In genomic region chr6:81565071-81565470, GRCh38 we compare ENCODE assay signal across 10 cellular contexts.
"Had no signal": no experiment of that assay in that cellular context is flagged by ENCODE, and none has a peak within 500 bp of the region (broad histone marks: within the 10 kb centered on the region; RNA-seq: fewer than 3 reads in every experiment).

No MANE protein-coding gene starts in this region.

- ATAC-seq: activated naive CD4-positive, alpha-beta T cell treated with anti-CD3 and anti-CD28 coated beads, Interleukin-2, amount 50 U/mL, for 72 hours; activated T-cell treated with anti-CD3 and anti-CD28 coated beads, Interleukin-2, amount 50 U/mL, for 4 hours; left lobe of liver had no signal

- H3K36me3 ChIP-seq: tibial artery had no signal

- H3K27me3 ChIP-seq: dorsolateral prefrontal cortex, tibial artery had no signal

- H3K4me3 ChIP-seq: dorsolateral prefrontal cortex, skin epidermis, tibial artery had no signal

- DNase-seq: activated CD4-positive, alpha-beta T cell treated with anti-CD3 and anti-CD28 coated beads, Interleukin-2, amount 50 U/mL, for 4 hours; activated effector memory CD4-positive, alpha-beta T cell treated with anti-CD3 and anti-CD28 coated beads, Interleukin-2, amount 50 U/mL, for 16 hours; activated T-cell treated with anti-CD3 and anti-CD28 coated beads, Interleukin-2, amount 50 U/mL, for 4 hours; amygdala; dorsolateral prefrontal cortex; nephron progenitor cell; tibial artery had no signal

- H3K9me3 ChIP-seq: tibial artery had no signal

- H3K27ac ChIP-seq: dorsolateral prefrontal cortex, skin epidermis, tibial artery had no signal
